In the genomic region with DNA sequence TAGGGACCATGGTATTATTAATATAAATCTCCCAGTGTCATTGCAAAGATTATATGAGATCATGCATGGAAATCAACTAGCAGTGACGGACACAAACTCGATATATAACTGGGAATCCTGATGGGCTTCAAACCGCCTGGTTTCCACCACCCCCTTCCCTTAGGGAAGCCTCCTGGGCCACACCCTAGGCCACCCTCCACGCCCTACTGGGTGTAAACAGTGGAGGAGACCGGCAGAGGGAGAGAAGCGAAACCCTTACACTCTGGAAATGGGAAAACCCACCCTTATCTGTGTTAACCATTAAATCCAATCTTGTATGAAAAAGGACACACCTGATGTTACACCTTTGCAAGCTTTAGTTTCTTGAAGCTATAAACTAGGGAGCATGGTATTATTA, we compare ENCODE assay signal across 8 cellular contexts. TPM values are rescaled to one million over a fixed set of nuclear protein-coding genes. Genes with fewer than 3 reads are reported as not detected.
DNase-seq lines count a peak whose midpoint lies in the region; ATAC-seq and TF ChIP-seq lines count a peak whose summit lies in the region.

No MANE protein-coding gene starts in this region.

- peaks cover 22% of the 10 kb centered on the region for H3K4me1 Mint-ChIP-seq in activated CD8-positive, alpha-beta T cell treated with anti-CD3 and anti-CD28 coated beads for 36 hours (ENCODE audit: low read depth)

- H3K9ac ChIP-seq in MM.1S (ENCODE audit: low read length) (peak overlapping the region; percentile 68; the same call in 1 of the 2 replicates), neural cell (ENCODE audit: low read length) (peak overlapping the region; percentile 78)

- POLR2A ChIA-PET in activated CD8-positive, alpha-beta T cell treated with anti-CD3 and anti-CD28 coated beads for 36 hours (lab: Charles Lee), result interaction anchor here (1.0 to 1.2 kb wide), 2 partner anchors 8 to 16 kb away, joined by 3 read pairs; no protein-coding TSS in a partner anchor

- no peaks in the 10 kb centered on the region for H4K20me1 ChIP-seq in MM.1S (ENCODE audit: insufficient read depth, low read length)
- no peaks in the 10 kb centered on the region for H4K20me1 ChIP-seq in neural cell (ENCODE audit: insufficient read depth)

- TF ChIP-seq CTCF in BE2C (IDR thresholded peaks at IDR 0.05; ENCODE audit: low read depth, low read length), result no peak
- no peak for TF ChIP-seq CTCF in MM.1S (IDR thresholded peaks at IDR 0.05; ENCODE audit: low read length)
- TF ChIP-seq CTCF in neural cell (IDR thresholded peaks at IDR 0.05; ENCODE audit: poor library complexity, severe bottlenecking), result no peak
- no peak for TF ChIP-seq CTCF in activated CD8-positive, alpha-beta T cell treated with anti-CD3 and anti-CD28 coated beads for 36 hours (IDR thresholded peaks at IDR 0.05)

- peak overlapping the region; percentile 85 for H3K4me3 ChIP-seq in BE2C (ENCODE audit: low read depth, low read length)
- H3K4me3 ChIP-seq in MM.1S (ENCODE audit: low read length), result peak overlapping the region; percentile 93
- H3K4me3 ChIP-seq in ectodermal cell (ENCODE audit: insufficient read depth, low read depth, low read length), result peak overlapping the region; percentile 53
- H3K4me3 ChIP-seq in neural cell (ENCODE audit: low read length), result peak overlapping the region; percentile 84
- H3K4me3 ChIP-seq in H7 (ENCODE audit: insufficient read depth, low read depth, low read length), result no peak overlapping the region

- H3K4me1 ChIP-seq in BE2C, result no peaks in the 10 kb centered on the region
- peaks cover 7% of the 10 kb centered on the region; the same call in 1 of the 2 replicates for H3K4me1 ChIP-seq in MM.1S (ENCODE audit: low read length)
- peaks cover 9% of the 10 kb centered on the region for H3K4me1 ChIP-seq in ectodermal cell (ENCODE audit: control insufficient read depth, insufficient read depth, low read length)

- DNase-seq in BE2C (no peak), MM.1S (no peak), T-helper 9 cell (no peak), amniotic stem cell (lab: John Stamatoyannopoulos, UW) (no peak), H7 (no peak)
- no peak for DNase-seq in activated CD8-positive, alpha-beta T cell treated with anti-CD3 and anti-CD28 coated beads for 36 hours

- H3K9me3 Mint-ChIP-seq in activated CD8-positive, alpha-beta T cell treated with anti-CD3 and anti-CD28 coated beads for 36 hours, result no peaks in the 10 kb centered on the region

- intact Hi-C loops in activated CD8-positive, alpha-beta T cell treated with anti-CD3 and anti-CD28 coated beads for 36 hours (cut with micrococcal nuclease), result no loop called here

- no peak overlapping the region for H3K4me3 Mint-ChIP-seq in activated CD8-positive, alpha-beta T cell treated with anti-CD3 and anti-CD28 coated beads for 36 hours

- TF ChIP-seq EP300 in neural cell (conservative IDR thresholded peaks at IDR 0.05; ENCODE audit: poor library complexity, severe bottlenecking), result no peak

- peak overlapping the region; percentile 49; the same call in 1 of the 2 replicates for H3K27ac ChIP-seq in MM.1S (ENCODE audit: low read length)
- H3K27ac ChIP-seq in ectodermal cell (ENCODE audit: insufficient read depth, low read depth, low read length, poor library complexity, severe bottlenecking), result no peak overlapping the region
- peak overlapping the region; percentile 91 for H3K27ac ChIP-seq in neural cell (ENCODE audit: low read length)

- peak overlapping the region; percentile 90 for H2AFZ ChIP-seq in MM.1S (ENCODE audit: low read length)
- peak overlapping the region; percentile 98 for H2AFZ ChIP-seq in neural cell (ENCODE audit: low read depth, low read length)

- H3K4me2 ChIP-seq in MM.1S (ENCODE audit: low read depth, low read length), result peak overlapping the region; percentile 50
- peak overlapping the region; percentile 92 for H3K4me2 ChIP-seq in neural cell (ENCODE audit: low read length)

- no peaks in the 10 kb centered on the region for H3K27me3 Mint-ChIP-seq in activated CD8-positive, alpha-beta T cell treated with anti-CD3 and anti-CD28 coated beads for 36 hours

- no peak for TF ChIP-seq RAD21 in neural cell (conservative IDR thresholded peaks at IDR 0.05)

- H3K27me3 ChIP-seq in BE2C (no peaks in the 10 kb centered on the region), MM.1S (replicated peaks; ENCODE audit: insufficient read depth, low read length) (no peaks in the 10 kb centered on the region), ectodermal cell (ENCODE audit: control insufficient read depth, insufficient read depth, low read length, poor library complexity, severe bottlenecking) (no peaks in the 10 kb centered on the region), neural cell (ENCODE audit: insufficient read depth, low read depth, low read length) (no peaks in the 10 kb centered on the region), H7 (ENCODE audit: control insufficient read depth, insufficient read depth, low read length) (no peaks in the 10 kb centered on the region)

- H3K9me2 ChIP-seq in MM.1S (replicated peaks; ENCODE audit: insufficient read depth, low read length), result no peaks in the 10 kb centered on the region
- H3K9me2 ChIP-seq in neural cell (ENCODE audit: insufficient read depth, low read length), result no peaks in the 10 kb centered on the region

- no peak for ATAC-seq in activated CD8-positive, alpha-beta T cell treated with anti-CD3 and anti-CD28 coated beads for 36 hours

- WGBS in ectodermal cell, 2 experiments, result 88 to 91% methylated on average over 6 of the region's 6 CpGs

- H3K79me2 ChIP-seq in MM.1S (ENCODE audit: low read length) (peaks cover 37% of the 10 kb centered on the region), neural cell (replicated peaks; ENCODE audit: insufficient read depth, low read length) (peaks cover 31% of the 10 kb centered on the region)

- H3K36me3 ChIP-seq in BE2C (no peaks in the 10 kb centered on the region), MM.1S (replicated peaks; ENCODE audit: insufficient read depth, low read length) (peaks cover 3% of the 10 kb centered on the region; the same call in 1 of the 2 replicates), ectodermal cell (ENCODE audit: control insufficient read depth, insufficient read depth, low read length) (no peaks in the 10 kb centered on the region), neural cell (ENCODE audit: insufficient read depth, low read length) (no peaks in the 10 kb centered on the region), H7 (replicated peaks; ENCODE audit: control insufficient read depth, insufficient read depth, low read length) (peaks cover 5% of the 10 kb centered on the region)

- no peaks in the 10 kb centered on the region for H3K9me3 ChIP-seq in BE2C
- H3K9me3 ChIP-seq in MM.1S (replicated peaks; ENCODE audit: insufficient read depth, low read length), result no peaks in the 10 kb centered on the region
- no peaks in the 10 kb centered on the region for H3K9me3 ChIP-seq in ectodermal cell (ENCODE audit: control insufficient read depth, low read length)
- no peaks in the 10 kb centered on the region for H3K9me3 ChIP-seq in neural cell (ENCODE audit: low read length)

- H3K27ac Mint-ChIP-seq in activated CD8-positive, alpha-beta T cell treated with anti-CD3 and anti-CD28 coated beads for 36 hours, result no peak overlapping the region

- peaks cover 20% of the 10 kb centered on the region for H3K36me3 Mint-ChIP-seq in activated CD8-positive, alpha-beta T cell treated with anti-CD3 and anti-CD28 coated beads for 36 hours (ENCODE audit: low read depth)

- CTCF ChIA-PET in activated CD8-positive, alpha-beta T cell treated with anti-CD3 and anti-CD28 coated beads for 36 hours (lab: Charles Lee), result interaction anchor here (0.9 to 1.5 kb wide), 8 partner anchors 8 to 400 kb away, joined by 3 to 7 read pairs (median 4); no protein-coding TSS in a partner anchor

- H3F3A ChIP-seq in MM.1S (ENCODE audit: insufficient read depth, low read length) (0 out of 2 replicates have a peak, but pooled peaks cover 6% of the 10 kb centered on the region), neural cell (ENCODE audit: insufficient read depth, low read length, poor library complexity, severe bottlenecking) (peaks cover 7% of the 10 kb centered on the region)

TF ChIP-seq in neural cell, 6 proteins besides CTCF, POLR2A, EP300 and RAD21 (continues in another document):
- TF ChIP-seq EZH2 (IDR thresholded peaks at IDR 0.05; ENCODE audit: borderline replicate concordance, insufficient read depth, low read length, poor library complexity, severe bottlenecking) (no peak), POLR2AphosphoS5 (IDR thresholded peaks at IDR 0.05) (no peak), TAF1 (IDR thresholded peaks at IDR 0.05; ENCODE audit: low read depth) (no peak), MXI1 (conservative IDR thresholded peaks at IDR 0.05; ENCODE audit: poor library complexity, severe bottlenecking) (no peak)
- TF ChIP-seq, protein P1, sequence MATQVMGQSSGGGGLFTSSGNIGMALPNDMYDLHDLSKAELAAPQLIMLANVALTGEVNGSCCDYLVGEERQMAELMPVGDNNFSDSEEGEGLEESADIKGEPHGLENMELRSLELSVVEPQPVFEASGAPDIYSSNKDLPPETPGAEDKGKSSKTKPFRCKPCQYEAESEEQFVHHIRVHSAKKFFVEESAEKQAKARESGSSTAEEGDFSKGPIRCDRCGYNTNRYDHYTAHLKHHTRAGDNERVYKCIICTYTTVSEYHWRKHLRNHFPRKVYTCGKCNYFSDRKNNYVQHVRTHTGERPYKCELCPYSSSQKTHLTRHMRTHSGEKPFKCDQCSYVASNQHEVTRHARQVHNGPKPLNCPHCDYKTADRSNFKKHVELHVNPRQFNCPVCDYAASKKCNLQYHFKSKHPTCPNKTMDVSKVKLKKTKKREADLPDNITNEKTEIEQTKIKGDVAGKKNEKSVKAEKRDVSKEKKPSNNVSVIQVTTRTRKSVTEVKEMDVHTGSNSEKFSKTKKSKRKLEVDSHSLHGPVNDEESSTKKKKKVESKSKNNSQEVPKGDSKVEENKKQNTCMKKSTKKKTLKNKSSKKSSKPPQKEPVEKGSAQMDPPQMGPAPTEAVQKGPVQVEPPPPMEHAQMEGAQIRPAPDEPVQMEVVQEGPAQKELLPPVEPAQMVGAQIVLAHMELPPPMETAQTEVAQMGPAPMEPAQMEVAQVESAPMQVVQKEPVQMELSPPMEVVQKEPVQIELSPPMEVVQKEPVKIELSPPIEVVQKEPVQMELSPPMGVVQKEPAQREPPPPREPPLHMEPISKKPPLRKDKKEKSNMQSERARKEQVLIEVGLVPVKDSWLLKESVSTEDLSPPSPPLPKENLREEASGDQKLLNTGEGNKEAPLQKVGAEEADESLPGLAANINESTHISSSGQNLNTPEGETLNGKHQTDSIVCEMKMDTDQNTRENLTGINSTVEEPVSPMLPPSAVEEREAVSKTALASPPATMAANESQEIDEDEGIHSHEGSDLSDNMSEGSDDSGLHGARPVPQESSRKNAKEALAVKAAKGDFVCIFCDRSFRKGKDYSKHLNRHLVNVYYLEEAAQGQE (IDR thresholded peaks at IDR 0.05; ENCODE audit: borderline replicate concordance), result no peak

RNA-seq across cellular contexts. Expression of a gene that starts 0.6 kb away (rescaled TPM):
- polyA plus RNA-seq in BE2C (2012; ENCODE audit: insufficient read depth, insufficient read length, low read depth), result 11.6 TPM
- 25.9 TPM for polyA plus RNA-seq in ectodermal cell (2013, experiment 1 of 4)
- 24.6 TPM for polyA plus RNA-seq in ectodermal cell (2013, experiment 2 of 4)
- 15.1 TPM for polyA plus RNA-seq in ectodermal cell (2013, experiment 3 of 4)
- 18.2 TPM for polyA plus RNA-seq in ectodermal cell (2013, experiment 4 of 4)
- polyA plus RNA-seq in neural cell, result 14.4 and 16.6 TPM in 2 replicates
- 22.4 and 25.4 TPM in 2 replicates for polyA minus RNA-seq in neural cell
- 10 to 100 TPM; 22.4 to 23.9 TPM for total RNA-seq in activated CD8-positive, alpha-beta T cell treated with anti-CD3 and anti-CD28 coated beads for 36 hours
- total RNA-seq in H7 (2014; rRNA removed; shearing (Covaris generic)), result 6.9 and 13.6 TPM in 2 replicates
